In genomic region chr9:71719088-71719487, GRCh38 we compare ENCODE assay signal across 18 cellular contexts.
"Had no signal": no experiment of that assay in that cellular context is flagged by ENCODE, and none has a peak within 500 bp of the region (broad histone marks: within the 10 kb centered on the region; RNA-seq: fewer than 3 reads in every experiment).

No MANE protein-coding gene starts in this region.

- ATAC-seq: activated CD4-positive, CD25-positive, alpha-beta regulatory T cell treated with anti-CD3 and anti-CD28 coated beads, Interleukin-2, amount 50 U/mL, for 24 hours; activated CD8-positive, alpha-beta memory T cell treated with anti-CD3 and anti-CD28 coated beads, Interleukin-2, amount 10 ng/mL, durations not matched to agents 7 days and 5 days had no signal

- H3K36me3 ChIP-seq: prostate gland had no signal

- H3K27me3 Mint-ChIP-seq: activated CD4-positive, alpha-beta memory T cell treated with anti-CD3 and anti-CD28 coated beads, Interleukin-2, amount 10 ng/mL, durations not matched to agents 7 days and 5 days; activated CD4-positive, alpha-beta T cell treated with anti-CD3 and anti-CD28 coated beads, Interleukin-2, amount 10 ng/mL, durations not matched to agents 24 days and 14 days; activated CD8-positive, alpha-beta memory T cell treated with anti-CD3 and anti-CD28 coated beads, Interleukin-2, amount 10 ng/mL, durations not matched to agents 7 days and 5 days; naive thymus-derived CD8-positive, alpha-beta T cell had no signal

- H3K9me3 Mint-ChIP-seq: activated CD4-positive, alpha-beta memory T cell treated with anti-CD3 and anti-CD28 coated beads, Interleukin-2, amount 10 ng/mL, durations not matched to agents 7 days and 5 days; activated CD4-positive, alpha-beta T cell treated with anti-CD3 and anti-CD28 coated beads, Interleukin-2, amount 10 ng/mL, durations not matched to agents 24 days and 14 days; activated T-helper 1 cell treated with anti-CD3 and anti-CD28 coated beads, Interleukin-12 subunit alpha, Interleukin-12 subunit beta, Interleukin-2, Interleukin-4 antibody, amounts not matched to agents 30 ng/mL and 10 ng/mL and 1 ng/mL, durations not matched to agents 14 hours and 24 hours and 36 hours; endodermal cell; naive thymus-derived CD8-positive, alpha-beta T cell had no signal

- DNase-seq: activated CD4-positive, alpha-beta memory T cell treated with anti-CD3 and anti-CD28 coated beads, Interleukin-2, amount 10 ng/mL, durations not matched to agents 7 days and 5 days; activated CD4-positive, alpha-beta T cell treated with anti-CD3 and anti-CD28 coated beads, Interleukin-2, amount 10 ng/mL, durations not matched to agents 24 days and 14 days; activated CD8-positive, alpha-beta memory T cell treated with anti-CD3 and anti-CD28 coated beads, Interleukin-2, amount 10 ng/mL, durations not matched to agents 7 days and 5 days; activated gamma-delta T cell treated with Interleukin-2 at 50 U/mL for 16 hours; activated T-cell treated with anti-CD3 and anti-CD28 coated beads for 4 hours; endodermal cell; heart right ventricle; kidney; stimulated activated CD4-positive, alpha-beta T cell treated with anti-CD3 and anti-CD28 coated beads, Interleukin-4, amount 100 ng/mL, for 24 hours; stimulated activated naive CD4-positive, alpha-beta T cell treated with Interleukin-2 at 50 U/mL for 16 hours; thyroid gland; upper lobe of right lung had no signal

- H3K27me3 ChIP-seq: heart right ventricle, thyroid gland, upper lobe of right lung had no signal

- H3K4me1 ChIP-seq: prostate gland had no signal

- H3K9me3 ChIP-seq: heart right ventricle, prostate gland, thyroid gland, upper lobe of right lung had no signal

- FAIRE-seq: kidney had no signal

- H3K4me1 Mint-ChIP-seq: activated CD8-positive, alpha-beta memory T cell treated with anti-CD3 and anti-CD28 coated beads, Interleukin-2, amount 10 ng/mL, durations not matched to agents 7 days and 5 days; endodermal cell had no signal

- H3K4me3 Mint-ChIP-seq: activated CD4-positive, alpha-beta memory T cell treated with anti-CD3 and anti-CD28 coated beads, Interleukin-2, amount 10 ng/mL, durations not matched to agents 7 days and 5 days; activated CD4-positive, alpha-beta T cell treated with anti-CD3 and anti-CD28 coated beads, Interleukin-2, amount 10 ng/mL, durations not matched to agents 24 days and 14 days; activated CD8-positive, alpha-beta memory T cell treated with anti-CD3 and anti-CD28 coated beads, Interleukin-2, amount 10 ng/mL, durations not matched to agents 7 days and 5 days; activated T-helper 1 cell treated with anti-CD3 and anti-CD28 coated beads, Interleukin-12 subunit alpha, Interleukin-12 subunit beta, Interleukin-2, Interleukin-4 antibody, amounts not matched to agents 30 ng/mL and 10 ng/mL and 1 ng/mL, durations not matched to agents 14 hours and 24 hours and 36 hours; endodermal cell; naive thymus-derived CD8-positive, alpha-beta T cell had no signal

- H3K27ac Mint-ChIP-seq: activated CD4-positive, alpha-beta memory T cell treated with anti-CD3 and anti-CD28 coated beads, Interleukin-2, amount 10 ng/mL, durations not matched to agents 7 days and 5 days; activated CD4-positive, alpha-beta T cell treated with anti-CD3 and anti-CD28 coated beads, Interleukin-2, amount 10 ng/mL, durations not matched to agents 24 days and 14 days; activated CD8-positive, alpha-beta memory T cell treated with anti-CD3 and anti-CD28 coated beads, Interleukin-2, amount 10 ng/mL, durations not matched to agents 7 days and 5 days; activated T-helper 1 cell treated with anti-CD3 and anti-CD28 coated beads, Interleukin-12 subunit alpha, Interleukin-12 subunit beta, Interleukin-2, Interleukin-4 antibody, amounts not matched to agents 30 ng/mL and 10 ng/mL and 1 ng/mL, durations not matched to agents 14 hours and 24 hours and 36 hours; endodermal cell had no signal

- H3K4me3 ChIP-seq: coronary artery, heart right ventricle, lung, prostate gland, thyroid gland, upper lobe of right lung had no signal

- H3K27ac ChIP-seq: coronary artery, heart right ventricle, prostate gland, thyroid gland had no signal
